ENCODE assay signal across 5 cellular contexts in genomic region chr2:98307131-98307696, GRCh38. TPM values are rescaled to one million over a fixed set of nuclear protein-coding genes. Genes with fewer than 3 reads are reported as not detected.
"Had no signal": no experiment of that assay in that cellular context is flagged by ENCODE, and none has a peak within 500 bp of the region (broad histone marks: within the 10 kb centered on the region; RNA-seq: fewer than 3 reads in every experiment).

No MANE protein-coding gene starts in this region.

RNA-seq across cellular contexts. Expression of gene CNGA3, which starts 39.0 kb away (rescaled TPM):
- total RNA-seq: HT-29, NCI-H460, PC-9, Right ventricle myocardium inferior, RPMI7951 had no signal
